19 cellular contexts compared by ENCODE assay signal in the genomic region with DNA sequence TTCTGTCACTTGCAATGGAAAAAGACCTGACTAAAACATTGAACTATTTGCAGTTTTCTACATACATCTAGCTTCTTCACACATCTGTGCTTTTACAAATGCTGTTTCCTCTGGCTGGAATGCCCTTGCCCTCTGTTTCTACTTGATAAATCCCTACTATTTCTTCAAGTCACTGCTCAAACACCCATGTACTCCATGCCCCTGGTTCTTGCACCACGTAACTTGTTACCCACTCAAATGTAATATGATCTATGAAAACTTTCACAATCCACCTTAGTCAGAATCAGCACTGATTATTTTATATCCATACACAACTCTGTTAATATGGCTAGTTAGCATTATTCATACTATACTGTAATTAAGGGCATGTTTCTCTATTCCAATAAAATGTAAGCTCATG.
"Had no signal": no experiment of that assay in that cellular context is flagged by ENCODE, and none has a peak within 500 bp of the region (broad histone marks: within the 10 kb centered on the region; RNA-seq: fewer than 3 reads in every experiment).

No MANE protein-coding gene starts in this region.

- ATAC-seq: heart left ventricle; left lobe of liver; naive thymus-derived CD4-positive, alpha-beta T cell; pancreas; right cardiac atrium; stimulated activated effector memory CD8-positive, alpha-beta T cell treated with anti-CD3 and anti-CD28 coated beads, Interleukin-12 subunit alpha, Interleukin-12 subunit beta, amount 100 ng/mL, for 72 hours; stimulated activated naive CD8-positive, alpha-beta T cell treated with anti-CD3 and anti-CD28 coated beads, Interleukin-15, Interleukin-2, amounts not matched to agents 100 U/mL and 50 U/mL, for 24 hours had no signal

- H3K4me1 Mint-ChIP-seq: naive thymus-derived CD4-positive, alpha-beta T cell; neural progenitor cell; stimulated activated effector memory CD8-positive, alpha-beta T cell treated with anti-CD3 and anti-CD28 coated beads, Interleukin-12 subunit alpha, Interleukin-12 subunit beta, amount 100 ng/mL, for 72 hours had no signal

- H3K27ac Mint-ChIP-seq: naive thymus-derived CD4-positive, alpha-beta T cell; neural progenitor cell; progenitor cell of endocrine pancreas; stimulated activated effector memory CD8-positive, alpha-beta T cell treated with anti-CD3 and anti-CD28 coated beads, Interleukin-12 subunit alpha, Interleukin-12 subunit beta, amount 100 ng/mL, for 72 hours; type B pancreatic cell had no signal

- H3K4me3 Mint-ChIP-seq: naive thymus-derived CD4-positive, alpha-beta T cell; neural progenitor cell; stimulated activated effector memory CD8-positive, alpha-beta T cell treated with anti-CD3 and anti-CD28 coated beads, Interleukin-12 subunit alpha, Interleukin-12 subunit beta, amount 100 ng/mL, for 72 hours; type B pancreatic cell had no signal

- H3K9me3 Mint-ChIP-seq: neural progenitor cell, type B pancreatic cell had no signal

- H3K27me3 Mint-ChIP-seq: progenitor cell of endocrine pancreas, type B pancreatic cell had no signal

- DNase-seq: esophagus squamous epithelium; heart left ventricle; hippocampal formation; mammary epithelial cell; naive thymus-derived CD4-positive, alpha-beta T cell; nucleus accumbens; pancreas; stimulated activated CD4-positive, alpha-beta T cell treated with anti-CD3 and anti-CD28 coated beads, Interleukin-4, amount 100 ng/mL, for 1 hour; stimulated activated CD8-positive, alpha-beta memory T cell treated with anti-CD3 and anti-CD28 coated beads, Interleukin-4, amount 100 ng/mL, for 48 hours; stimulated activated naive CD8-positive, alpha-beta T cell treated with anti-CD3 and anti-CD28 coated beads, Interleukin-15, Interleukin-2, amounts not matched to agents 100 U/mL and 50 U/mL, for 24 hours; thyroid gland; uterus had no signal

- H3K36me3 Mint-ChIP-seq: naive thymus-derived CD4-positive, alpha-beta T cell; neural progenitor cell; stimulated activated effector memory CD8-positive, alpha-beta T cell treated with anti-CD3 and anti-CD28 coated beads, Interleukin-12 subunit alpha, Interleukin-12 subunit beta, amount 100 ng/mL, for 72 hours; type B pancreatic cell had no signal

- H3K4me3 ChIP-seq: esophagus squamous epithelium, heart left ventricle, neural progenitor cell, pancreas, suprapubic skin, thyroid gland, uterus had no signal
